ENCODE assay signal across 8 cellular contexts in the genomic region with DNA sequence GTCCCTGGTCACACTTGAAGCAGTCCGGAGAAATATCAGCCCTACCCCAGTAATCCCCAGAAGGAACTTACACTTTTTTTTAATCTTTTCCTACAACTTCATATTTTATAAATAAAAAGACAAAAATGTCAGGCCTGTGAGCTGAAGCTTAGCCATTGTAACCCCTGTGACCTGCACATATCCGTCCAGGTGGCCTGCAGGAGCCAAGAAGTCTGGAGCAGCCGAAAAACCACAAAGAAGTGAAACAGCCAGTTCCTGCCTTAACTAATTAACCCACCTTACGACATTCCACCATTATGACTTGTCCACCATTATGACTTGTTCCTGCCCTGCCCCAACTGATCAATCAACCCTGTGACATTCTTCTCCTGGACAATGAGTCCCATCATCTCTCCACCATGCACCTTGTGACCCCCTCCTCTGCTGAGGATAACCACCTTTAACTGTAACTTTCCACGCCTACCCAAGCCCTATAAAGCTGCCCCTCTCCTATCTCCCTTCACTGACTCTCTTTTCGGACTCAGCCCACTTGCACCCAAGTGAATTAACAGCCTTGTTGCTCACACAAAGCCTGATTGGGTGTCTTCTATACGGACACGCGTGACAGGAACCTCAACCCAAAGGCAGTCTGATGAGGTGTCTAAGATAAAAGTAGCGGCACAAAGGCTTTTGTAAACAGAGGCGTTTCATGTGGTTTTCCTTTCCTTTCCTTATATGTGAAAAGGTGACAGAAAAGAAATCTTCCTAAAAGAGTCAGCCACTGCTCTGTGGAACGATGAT. TPM values are rescaled to one million over a fixed set of nuclear protein-coding genes. Genes with fewer than 3 reads are reported as not detected.
A peak's percentile ranks its signal among the peaks of the same experiment; 100 is the strongest.
DNase-seq lines count a peak whose midpoint lies in the region; ATAC-seq, FAIRE-seq and TF ChIP-seq lines count a peak whose summit lies in the region.
"Not testable (repeated sequence)": the region's sequence is repeated elsewhere in the genome, so short reads cannot be mapped to it uniquely, and the experiment has no call there.

No MANE protein-coding gene starts in this region.

- H3K9me3 ChIP-seq in GM12878 (replicated peaks; ENCODE audit: control insufficient read depth, insufficient read depth, low read length): not testable (repeated sequence)

- RAD21 ChIA-PET in GM12878 (lab: Charles Lee; ENCODE audit: unreplicated experiment): not testable (repeated sequence)

- H3K4me3 Mint-ChIP-seq in naive thymus-derived CD8-positive, alpha-beta T cell: peak overlapping the region; percentile 85 to 98 (median 97)

- not testable (repeated sequence) for H3K27me3 ChIP-seq in ACC112 (ENCODE audit: insufficient read depth, low read length); GM12878 (replicated peaks in 1 of 2; ENCODE audit: control insufficient read depth in 2 of 2, insufficient read depth in 2 of 2, low read length in 1 of 2)

- not testable (repeated sequence) for H3K27ac ChIP-seq in ACC112 (ENCODE audit: low read depth, low read length)
- peak overlapping the region; percentile 88 for H3K27ac ChIP-seq in GM12878 (ENCODE audit: control insufficient read depth, insufficient read depth)

- intact Hi-C loops in GM12878 (cut with micrococcal nuclease; ENCODE audit: unreplicated experiment): not testable (repeated sequence)

- SMC1A ChIA-PET in GM12878 (lab: Charles Lee; ENCODE audit: uncharacterized antibody, unreplicated experiment): not testable (repeated sequence)

- DNase-seq in HFF-Myc (ENCODE audit: extremely low read depth, low read depth); GM12878 (ENCODE audit: low read depth, low spot score): not testable (repeated sequence)
- DNase-seq in SIG-M5 treated with dmso at 0.1 percent for 504 hours (lab: John Stamatoyannopoulos, UW; ENCODE audit: unreplicated experiment) (peak; percentile 8), glomerular endothelial cell (ENCODE audit: extremely low read depth, low read depth, low spot score) (peak; percentile 2)
- peak; percentile 20 to 39 for DNase-seq in activated CD8-positive, alpha-beta memory T cell treated with anti-CD3 and anti-CD28 coated beads for 4 hours (ENCODE audit: low read depth in 2 of 2)
- peak in 9 of 10 donors; percentile 18 to 89 (median 72) for DNase-seq in naive thymus-derived CD8-positive, alpha-beta T cell
- peak; percentile 26 for DNase-seq in stimulated activated CD8-positive, alpha-beta memory T cell treated with anti-CD3 and anti-CD28 coated beads, Interleukin-12 subunit alpha, Interleukin-12 subunit beta, amount 100 ng/mL, for 4 hours (ENCODE audit: low read depth)

- FAIRE-seq in GM12878 (lab: Jason Lieb, UNC): not testable (repeated sequence)

- not testable (repeated sequence) for H3K79me2 ChIP-seq in ACC112 (ENCODE audit: control insufficient read depth, insufficient read depth, low read length, unreplicated experiment); GM12878 (ENCODE audit: control insufficient read depth, insufficient read depth, low read length)

- H3K9me3 Mint-ChIP-seq in naive thymus-derived CD8-positive, alpha-beta T cell: not testable (repeated sequence)

- not testable (repeated sequence) for BruUV-seq in GM12878 (replicated peaks; lab: Mats Ljungman, UMichigan)

- peaks cover 16 to 32% (median 26%) of the 10 kb centered on the region in 4 donors for H3K4me1 Mint-ChIP-seq in naive thymus-derived CD8-positive, alpha-beta T cell

- H3K36me3 Mint-ChIP-seq in naive thymus-derived CD8-positive, alpha-beta T cell: not testable (repeated sequence)

- in situ Hi-C loops in GM12878 (cut with MboI): not testable (repeated sequence)

- not testable (repeated sequence) for TF ChIP-seq POLR2A in GM12878 (IDR thresholded peaks at IDR 0.05; ENCODE audit: low read depth, low read length)

- not testable (repeated sequence) for TF ChIP-seq RAD21 in GM12878 (IDR thresholded peaks at IDR 0.05; ENCODE audit: insufficient read depth, low read depth, low read length)

- not testable (repeated sequence) for H3K4me1 ChIP-seq in ACC112 (ENCODE audit: control insufficient read depth, insufficient read depth, low read length, unreplicated experiment); GM12878 (ENCODE audit: control insufficient read depth, insufficient read depth, low read length)

- TF ChIP-seq CTCF in HFF-Myc (IDR thresholded peaks at IDR 0.05; ENCODE audit: low read depth, low read length, missing control alignments); GM12878 (IDR thresholded peaks at IDR 0.05 in 2 of 3, conservative IDR thresholded peaks at IDR 0.05 in 1 of 3; ENCODE audit: control insufficient read depth in 2 of 3, extremely low read depth in 1 of 3, insufficient read depth in 1 of 3, low read depth in 3 of 3, low read length in 3 of 3): not testable (repeated sequence)

- H3K27ac Mint-ChIP-seq in naive thymus-derived CD8-positive, alpha-beta T cell: peak overlapping the region in 7 of 10 donors; percentile 92 to 100 (median 99)

- WGBS in GM12878 (ENCODE audit: insufficient coverage, insufficient replicate concordance, low lambda C conversion rate, missing lambda C conversion rate): 19% methylated on average over 12 of the region's 12 CpGs

- ATAC-seq in GM12878: not testable (repeated sequence)
- ATAC-seq in naive thymus-derived CD8-positive, alpha-beta T cell: peak; percentile 59

- H4K20me1 ChIP-seq in GM12878 (ENCODE audit: control insufficient read depth, insufficient read depth): not testable (repeated sequence)

- peak overlapping the region; percentile 79 for H3K4me3 ChIP-seq in ACC112 (ENCODE audit: low read depth, low read length)
- peak overlapping the region; percentile 53 for H3K4me3 ChIP-seq in HFF-Myc (replicated peaks; ENCODE audit: low read depth, low read length)
- H3K4me3 ChIP-seq in GM12878: peak overlapping the region; percentile 67

- H3K4me2 ChIP-seq in GM12878 (ENCODE audit: control insufficient read depth, insufficient read depth): peak overlapping the region; percentile 92

- POLR2A ChIA-PET in GM12878 (lab: Charles Lee): not testable (repeated sequence)
- POLR2A ChIA-PET in naive thymus-derived CD8-positive, alpha-beta T cell (lab: Charles Lee): interaction anchor here (0.6 to 2.1 kb wide), 18 partner anchors 9 to 547 kb away, joined by 3 to 9 read pairs (median 4); partner anchors contain the start of genes AKAP8L and TPM4

- peak overlapping the region; percentile 84 for H3K9ac ChIP-seq in GM12878 (ENCODE audit: control insufficient read depth, insufficient read depth, low read length)

- TF ChIP-seq EP300 in GM12878 (IDR thresholded peaks at IDR 0.05; ENCODE audit: borderline replicate concordance in 1 of 2, control insufficient read depth in 1 of 2, low read depth in 2 of 2, low read length in 2 of 2): not testable (repeated sequence)

- CTCF ChIA-PET in GM12878 (lab: Yijun Ruan, JAX): interaction anchor here (0.7 kb wide), 1 partner anchor 478 kb away, joined by 3 read pairs; no protein-coding TSS in a partner anchor

- not testable (repeated sequence) for H3K36me3 ChIP-seq in ACC112 (ENCODE audit: insufficient read depth, low read length); GM12878 (ENCODE audit: control insufficient read depth in 2 of 2, insufficient read depth in 2 of 2, low read length in 1 of 2)

- not testable (repeated sequence) for H3K27me3 Mint-ChIP-seq in naive thymus-derived CD8-positive, alpha-beta T cell

- peak overlapping the region; percentile 68 for H2AFZ ChIP-seq in ACC112 (ENCODE audit: low read length, unreplicated experiment)
- peak overlapping the region; percentile 85 for H2AFZ ChIP-seq in GM12878 (ENCODE audit: control insufficient read depth, low read depth, low read length)

TF ChIP-seq in GM12878, 131 proteins besides CTCF, POLR2A, EP300 and RAD21:
- TF ChIP-seq RUNX3 (IDR thresholded peaks at IDR 0.05; ENCODE audit: low read length): peak; percentile 14; the same call in 1 of the 2 replicates

RNA-seq across cellular contexts. Expression of gene OR10H1, which starts 20.3 kb away (rescaled TPM):
- total RNA-seq in GM12878 (2013; cell fraction: nucleolus; rRNA removed): not detected in 2 replicates
- total RNA-seq in GM12878 (2014; rRNA removed) (not detected in 2 replicates), GM12878 (2014; rRNA removed; fragmentation: Illumina TruSeq; extraction: Trizol) (not detected in 2 replicates), GM12878 (2021) (not detected in 2 replicates), glomerular endothelial cell (not detected in 2 replicates)
- not detected for polyA plus RNA-seq in GM12878 (2011; ENCODE audit: low read depth)
- polyA plus RNA-seq in GM12878 (2011; rRNA removed) (not detected in 2 replicates), GM12878 (2014; fragmentation: Illumina TruSeq; extraction: Trizol) (not detected in 2 replicates), GM12878 (2014; fragmentation: Nextera tagmentation; extraction: Ambion mirVana) (not detected), GM12878 (2014; rRNA removed) (not detected in 2 replicates), GM12878 (2016; fragmentation: Nextera tagmentation; extraction: Ambion mirVana) (not detected)
- polyA plus RNA-seq in GM12878 (2011; cell fraction: cytosol; rRNA removed): not detected in 2 replicates
- polyA plus RNA-seq in GM12878 (2011; cell fraction: nucleus; rRNA removed): not detected in 2 replicates
- polyA plus RNA-seq in GM12878 (2012): not detected in 2 replicates
- polyA minus RNA-seq in GM12878 (2011; rRNA and poly(A)+ RNA removed): not detected in 2 replicates
- not detected in 2 replicates for polyA minus RNA-seq in GM12878 (2011; cell fraction: cytosol; rRNA and poly(A)+ RNA removed)
- polyA minus RNA-seq in GM12878 (2011; cell fraction: nucleus; rRNA and poly(A)+ RNA removed): not detected in 2 replicates
- not detected for total RNA-seq in naive thymus-derived CD8-positive, alpha-beta T cell
- not detected for polyA plus RNA-seq in naive thymus-derived CD8-positive, alpha-beta T cell

RNA-seq across cellular contexts. Expression of gene OR10H5, which starts 48.3 kb away (rescaled TPM):
- total RNA-seq in GM12878 (2013; cell fraction: nucleolus; rRNA removed): not detected in 2 replicates
- total RNA-seq in GM12878 (2014; rRNA removed) (not detected in 2 replicates), GM12878 (2014; rRNA removed; fragmentation: Illumina TruSeq; extraction: Trizol) (not detected in 2 replicates), GM12878 (2021) (not detected in 2 replicates), glomerular endothelial cell (not detected in 2 replicates)
- polyA plus RNA-seq in GM12878 (2011; ENCODE audit: low read depth): not detected
- polyA plus RNA-seq in GM12878 (2011; rRNA removed) (not detected in 2 replicates), GM12878 (2014; fragmentation: Illumina TruSeq; extraction: Trizol) (not detected in 2 replicates), GM12878 (2014; fragmentation: Nextera tagmentation; extraction: Ambion mirVana) (not detected), GM12878 (2014; rRNA removed) (not detected in 2 replicates), GM12878 (2016; fragmentation: Nextera tagmentation; extraction: Ambion mirVana) (not detected)
- polyA plus RNA-seq in GM12878 (2011; cell fraction: cytosol; rRNA removed): not detected in 2 replicates
- not detected in 2 replicates for polyA plus RNA-seq in GM12878 (2011; cell fraction: nucleus; rRNA removed)
- polyA plus RNA-seq in GM12878 (2012): not detected in 2 replicates
- not detected in 2 replicates for polyA minus RNA-seq in GM12878 (2011; rRNA and poly(A)+ RNA removed)
- polyA minus RNA-seq in GM12878 (2011; cell fraction: cytosol; rRNA and poly(A)+ RNA removed): not detected in 2 replicates
- polyA minus RNA-seq in GM12878 (2011; cell fraction: nucleus; rRNA and poly(A)+ RNA removed): not detected in 2 replicates
- not detected for total RNA-seq in naive thymus-derived CD8-positive, alpha-beta T cell
- polyA plus RNA-seq in naive thymus-derived CD8-positive, alpha-beta T cell: not detected
